Comparison of ENCODE assay signal across 23 cellular contexts in the genomic region with DNA sequence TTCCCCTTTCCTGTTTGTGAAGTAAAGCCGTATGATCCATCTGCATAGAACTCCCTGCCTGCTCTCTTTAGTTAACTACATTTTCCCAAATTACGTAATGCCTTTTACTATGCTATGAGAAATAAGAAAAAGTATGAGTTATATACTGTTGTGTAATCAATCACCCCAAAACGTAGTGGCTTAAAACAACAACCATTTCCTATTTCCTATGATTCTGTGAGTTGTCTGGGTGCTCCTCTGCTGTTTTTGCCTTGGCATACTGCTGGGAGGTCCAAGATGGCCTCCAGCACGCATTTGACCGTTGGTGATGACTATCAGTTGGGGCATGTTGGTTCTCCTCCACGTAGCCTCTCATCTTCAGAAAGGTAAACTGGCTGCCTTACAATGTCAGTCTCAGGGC. TPM values are rescaled to one million over a fixed set of nuclear protein-coding genes. Genes with fewer than 3 reads are reported as not detected.
A peak's percentile ranks its signal among the peaks of the same experiment; 100 is the strongest.
DNase-seq lines count a peak whose midpoint lies in the region; ATAC-seq and TF ChIP-seq lines count a peak whose summit lies in the region.
"Had no signal": no experiment of that assay in that cellular context is flagged by ENCODE, and none has a peak within 500 bp of the region (broad histone marks: within the 10 kb centered on the region; RNA-seq: fewer than 3 reads in every experiment).

No MANE protein-coding gene starts in this region.

- H3K4me1 Mint-ChIP-seq in GM23338 = peaks cover 39% of the 10 kb centered on the region
- H3K4me1 Mint-ChIP-seq: activated naive CD8-positive, alpha-beta T cell treated with anti-CD3 and anti-CD28 coated beads, Interleukin-2, amount 10 ng/mL, durations not matched to agents 7 days and 5 days; IgD-negative memory B cell; neural crest cell had no signal

- H3K9me3 Mint-ChIP-seq in GM23338 = no peaks in the 10 kb centered on the region
- H3K9me3 Mint-ChIP-seq: activated naive CD8-positive, alpha-beta T cell treated with anti-CD3 and anti-CD28 coated beads, Interleukin-2, amount 10 ng/mL, durations not matched to agents 7 days and 5 days; IgD-negative memory B cell; neural crest cell had no signal

- no peak overlapping the region for H3K4me3 Mint-ChIP-seq in GM23338
- H3K4me3 Mint-ChIP-seq: activated CD8-positive, alpha-beta T cell treated with anti-CD3 and anti-CD28 coated beads, Interleukin-2, amount 10 ng/mL, durations not matched to agents 7 days and 5 days; activated naive CD8-positive, alpha-beta T cell treated with anti-CD3 and anti-CD28 coated beads, Interleukin-2, amount 10 ng/mL, durations not matched to agents 7 days and 5 days; IgD-negative memory B cell; neural crest cell had no signal

- no peaks in the 10 kb centered on the region for H3K27me3 ChIP-seq in GM23338 (ENCODE audit: insufficient read depth)
- H3K27me3 ChIP-seq: body of pancreas, tibial nerve had no signal

- H3K4me1 ChIP-seq in GM23338 (ENCODE audit: insufficient read depth) = 0 out of 2 replicates have a peak, but pooled peaks cover 17% of the 10 kb centered on the region
- H3K4me1 ChIP-seq: body of pancreas, tibial nerve had no signal

- H3K4me2 ChIP-seq in GM23338 = no peak overlapping the region

- H3K36me3 Mint-ChIP-seq in GM23338 (ENCODE audit: low read depth) = no peaks in the 10 kb centered on the region
- H3K36me3 Mint-ChIP-seq: activated naive CD8-positive, alpha-beta T cell treated with anti-CD3 and anti-CD28 coated beads, Interleukin-2, amount 10 ng/mL, durations not matched to agents 7 days and 5 days; IgD-negative memory B cell had no signal

- H3K4me3 ChIP-seq in GM23338 (no peak overlapping the region), cardiac fibroblast (replicated peaks in 1 of 2; ENCODE audit: low read depth in 2 of 2, low read length in 2 of 2) (no peak overlapping the region), foreskin fibroblast (ENCODE audit: low read depth in 1 of 2, low read length in 2 of 2) (no peak overlapping the region)
- H3K4me3 ChIP-seq: body of pancreas, HAP-1, tibial nerve had no signal

- H3K9me2 ChIP-seq in GM23338 (ENCODE audit: insufficient read depth) = peaks cover 7% of the 10 kb centered on the region; the same call in 1 of the 2 replicates

- no peaks in the 10 kb centered on the region for H3K79me2 ChIP-seq in GM23338 (replicated peaks; ENCODE audit: insufficient read depth)

- H3F3A ChIP-seq in GM23338 (replicated peaks; ENCODE audit: low read depth) = no peaks in the 10 kb centered on the region

- DNase-seq in GM23338 (ENCODE audit: low spot score) = no peak
- no peak for DNase-seq in RWPE1 (ENCODE audit: low spot score)
- DNase-seq in cardiac fibroblast (ENCODE audit: low read depth in 2 of 2) = peak; percentile 21 to 92
- peak; percentile 28 to 46 for DNase-seq in foreskin fibroblast
- DNase-seq in GM20000 (ENCODE audit: low spot score) = no peak
- no peak for DNase-seq in omental fat pad (ENCODE audit: low spot score)
- DNase-seq in Ammon's horn (ENCODE audit: low spot score) = no peak
- DNase-seq: activated CD8-positive, alpha-beta T cell treated with anti-CD3 and anti-CD28 coated beads, Interleukin-2, amount 10 ng/mL, durations not matched to agents 7 days and 5 days; activated effector memory CD4-positive, alpha-beta T cell treated with anti-CD3 and anti-CD28 coated beads, Interleukin-2, amount 50 U/mL, for 16 hours; activated naive CD8-positive, alpha-beta T cell treated with anti-CD3 and anti-CD28 coated beads, Interleukin-2, amount 10 ng/mL, durations not matched to agents 7 days and 5 days; activated T-cell treated with anti-CD3 and anti-CD28 coated beads for 4 hours; body of pancreas; effector CD8-positive, alpha-beta T cell; glutamatergic neuron; NCI-H524; NK-92 treated with Interleukin-12 subunit alpha and Interleukin-12 subunit beta, amount 100 ng/mL, for 24 hours; stimulated activated CD8-positive, alpha-beta memory T cell treated with anti-CD3 and anti-CD28 coated beads, Interleukin-4, amount 100 ng/mL, for 48 hours had no signal

- no peaks in the 10 kb centered on the region for H4K20me1 ChIP-seq in GM23338 (replicated peaks; ENCODE audit: insufficient read depth)

- H3K27ac ChIP-seq in GM23338 (ENCODE audit: low read depth) = no peak overlapping the region
- peak overlapping the region; percentile 69 for H3K27ac ChIP-seq in RWPE1
- H3K27ac ChIP-seq: body of pancreas, tibial nerve had no signal

- peaks cover 2% of the 10 kb centered on the region for H3K27me3 Mint-ChIP-seq in GM23338 (ENCODE audit: insufficient read depth, low read depth, poor library complexity)
- H3K27me3 Mint-ChIP-seq: IgD-negative memory B cell, progenitor cell of endocrine pancreas had no signal

- H2AFZ ChIP-seq in GM23338 = peak overlapping the region; percentile 86; the same call in 1 of the 2 replicates

- POLR2A ChIA-PET in RWPE1 (lab: Yijun Ruan, JAX; ENCODE audit: low non-redundant PET) = no interaction called here

- ATAC-seq in GM23338 (no peak), omental fat pad (ENCODE audit: low FRiP score) (no peak), GM19463 (IDR thresholded peaks at IDR 0.05; ENCODE audit: unreplicated experiment) (no peak)
- ATAC-seq: activated CD8-positive, alpha-beta T cell treated with anti-CD3 and anti-CD28 coated beads, Interleukin-2, amount 10 ng/mL, durations not matched to agents 7 days and 5 days; body of pancreas had no signal

- CTCF ChIA-PET in RWPE1 (lab: Yijun Ruan, JAX) = no interaction called here

- no peaks in the 10 kb centered on the region for H3K36me3 ChIP-seq in GM23338 (ENCODE audit: insufficient read depth)
- H3K36me3 ChIP-seq: HAP-1, tibial nerve had no signal

- TF ChIP-seq CTCF in GM23338 (conservative IDR thresholded peaks at IDR 0.05; ENCODE audit: low read depth in 2 of 2) (no peak), RWPE1 (conservative IDR thresholded peaks at IDR 0.05; ENCODE audit: low read depth) (no peak), cardiac fibroblast (IDR thresholded peaks at IDR 0.05; ENCODE audit: low read depth, low read length) (no peak), foreskin fibroblast (IDR thresholded peaks at IDR 0.05; ENCODE audit: low read depth, low read length) (no peak), GM20000 (IDR thresholded peaks at IDR 0.05; ENCODE audit: extremely low read depth, missing control alignments) (no peak), omental fat pad (IDR thresholded peaks at IDR 0.05) (no peak)

- H3K27ac Mint-ChIP-seq in GM23338 = peak overlapping the region; percentile 15; the same call in 1 of the 2 replicates
- H3K27ac Mint-ChIP-seq: activated CD8-positive, alpha-beta T cell treated with anti-CD3 and anti-CD28 coated beads, Interleukin-2, amount 10 ng/mL, durations not matched to agents 7 days and 5 days; activated naive CD8-positive, alpha-beta T cell treated with anti-CD3 and anti-CD28 coated beads, Interleukin-2, amount 10 ng/mL, durations not matched to agents 7 days and 5 days; IgD-negative memory B cell; progenitor cell of endocrine pancreas had no signal

TF ChIP-seq in GM23338, 12 proteins besides CTCF, POLR2A, EP300 and RAD21 (continues in another document):
- TF ChIP-seq STAT1 (IDR thresholded peaks at IDR 0.05; ENCODE audit: unreplicated experiment) (no peak), JUNB (IDR thresholded peaks at IDR 0.05; ENCODE audit: unreplicated experiment) (no peak), CREB1 (CRISPR knock-in tag; IDR thresholded peaks at IDR 0.05; ENCODE audit: low read depth) (no peak), EZH2 (IDR thresholded peaks at IDR 0.05; ENCODE audit: low read depth, unreplicated experiment) (no peak)
- TF ChIP-seq, protein P1, sequence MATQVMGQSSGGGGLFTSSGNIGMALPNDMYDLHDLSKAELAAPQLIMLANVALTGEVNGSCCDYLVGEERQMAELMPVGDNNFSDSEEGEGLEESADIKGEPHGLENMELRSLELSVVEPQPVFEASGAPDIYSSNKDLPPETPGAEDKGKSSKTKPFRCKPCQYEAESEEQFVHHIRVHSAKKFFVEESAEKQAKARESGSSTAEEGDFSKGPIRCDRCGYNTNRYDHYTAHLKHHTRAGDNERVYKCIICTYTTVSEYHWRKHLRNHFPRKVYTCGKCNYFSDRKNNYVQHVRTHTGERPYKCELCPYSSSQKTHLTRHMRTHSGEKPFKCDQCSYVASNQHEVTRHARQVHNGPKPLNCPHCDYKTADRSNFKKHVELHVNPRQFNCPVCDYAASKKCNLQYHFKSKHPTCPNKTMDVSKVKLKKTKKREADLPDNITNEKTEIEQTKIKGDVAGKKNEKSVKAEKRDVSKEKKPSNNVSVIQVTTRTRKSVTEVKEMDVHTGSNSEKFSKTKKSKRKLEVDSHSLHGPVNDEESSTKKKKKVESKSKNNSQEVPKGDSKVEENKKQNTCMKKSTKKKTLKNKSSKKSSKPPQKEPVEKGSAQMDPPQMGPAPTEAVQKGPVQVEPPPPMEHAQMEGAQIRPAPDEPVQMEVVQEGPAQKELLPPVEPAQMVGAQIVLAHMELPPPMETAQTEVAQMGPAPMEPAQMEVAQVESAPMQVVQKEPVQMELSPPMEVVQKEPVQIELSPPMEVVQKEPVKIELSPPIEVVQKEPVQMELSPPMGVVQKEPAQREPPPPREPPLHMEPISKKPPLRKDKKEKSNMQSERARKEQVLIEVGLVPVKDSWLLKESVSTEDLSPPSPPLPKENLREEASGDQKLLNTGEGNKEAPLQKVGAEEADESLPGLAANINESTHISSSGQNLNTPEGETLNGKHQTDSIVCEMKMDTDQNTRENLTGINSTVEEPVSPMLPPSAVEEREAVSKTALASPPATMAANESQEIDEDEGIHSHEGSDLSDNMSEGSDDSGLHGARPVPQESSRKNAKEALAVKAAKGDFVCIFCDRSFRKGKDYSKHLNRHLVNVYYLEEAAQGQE (IDR thresholded peaks at IDR 0.05; ENCODE audit: unreplicated experiment) = no peak

RNA-seq across cellular contexts. Expression of gene BBS12, which starts 39.8 kb away (rescaled TPM):
- total RNA-seq in GM23338 (2014; rRNA removed; shearing (Covaris generic)) = 2.6 TPM in 2 replicates
- polyA plus RNA-seq in GM23338 (2016; fragmentation: Nextera tagmentation; extraction: Ambion mirVana) = 1.4 and 2.3 TPM in 2 replicates
- total RNA-seq in omental fat pad = 1 to 10 TPM; 3.2 to 5.7 (median 3.7) TPM

RNA-seq across cellular contexts. Expression of gene FGF2, which starts 54.3 kb away (rescaled TPM):
- 84.4 and 96.0 TPM in 2 replicates for total RNA-seq in GM23338 (2014; rRNA removed; shearing (Covaris generic))
- 28.3 and 28.8 TPM in 2 replicates for polyA plus RNA-seq in GM23338 (2016; fragmentation: Nextera tagmentation; extraction: Ambion mirVana)
- total RNA-seq in omental fat pad = 10 to 100 TPM; 22.0 to 50.9 (median 27.7) TPM
- total RNA-seq: activated naive CD8-positive, alpha-beta T cell treated with anti-CD3 and anti-CD28 coated beads, Interleukin-2, amount 10 ng/mL, durations not matched to agents 7 days and 5 days had no signal
- polyA plus RNA-seq: IgD-negative memory B cell had no signal

Comparison
In these comparisons a context has a peak if more than half of its experiments do, and no peak if none do; other contexts are left out.
1. DNase-seq: peak in cardiac fibroblast (2 of 2) and foreskin fibroblast (2 of 2); none in GM23338 (single experiment), RWPE1 (single experiment), GM20000 (single experiment), omental fat pad (single experiment) and Ammon's horn (single experiment).